ENCODE assay signal across 8 cellular contexts in genomic region chr1:151762941-151763921, GRCh38. TPM values are rescaled to one million over a fixed set of nuclear protein-coding genes. Genes with fewer than 3 reads are reported as not detected.
DNase-seq lines count a peak whose midpoint lies in the region; ATAC-seq and TF ChIP-seq lines count a peak whose summit lies in the region.

Gene MRPL9, minus strand, starts transcription at chr1:151763496. Its CDS starts 17 bp downstream, at chr1:151763479.

- H3K4me3 ChIP-seq in astrocyte of the cerebellum (ENCODE audit: low read depth, low read length) (peak within 1 kb of the TSS; percentile 85), hepatocyte (peak within 1 kb of the TSS; percentile 94), rectal smooth muscle tissue (ENCODE audit: low read length) (peak within 1 kb of the TSS; percentile 89), vagina (peak within 1 kb of the TSS; percentile 77 to 95)

- H3K9ac ChIP-seq in rectal smooth muscle tissue (ENCODE audit: low read length) = peak within 1 kb of the TSS; percentile 82

- DNase-seq in NCI-H2029 treated with DMSO at 0.1 percent for 48 hours (lab: John Stamatoyannopoulos, UW) (peak; percentile 39), T1000 (lab: John Stamatoyannopoulos, UW) (peak; percentile 62), astrocyte of the cerebellum (ENCODE audit: low read depth) (peak; percentile 35), hepatocyte (ENCODE audit: low spot score) (peak; percentile 91), vagina (ENCODE audit: extremely low spot score in 2 of 2) (peak; percentile 87)

- no peaks in the 10 kb centered on the region for H4K20me1 ChIP-seq in hepatocyte (ENCODE audit: insufficient read depth, poor library complexity, severe bottlenecking)

- WGBS in hepatocyte (ENCODE audit: low lambda C conversion rate, missing lambda C conversion rate) = 1% methylated on average over 62 of the region's 68 CpGs

- peak within 1 kb of the TSS; percentile 94 for H3K4me2 ChIP-seq in hepatocyte

- no peaks in the 10 kb centered on the region for H3K9me2 ChIP-seq in hepatocyte (replicated peaks; ENCODE audit: insufficient read depth)

- ATAC-seq in HG02938 (IDR thresholded peaks at IDR 0.05; ENCODE audit: unreplicated experiment) = peak; percentile 76

- in situ Hi-C loops in astrocyte of the cerebellum (cut with HindIII; ENCODE audit: low sequenced_read_pairs) = no loop called here

- intact Hi-C loops in vagina (cut with DNase I) = no loop called here

- H3K9me3 ChIP-seq in hepatocyte (ENCODE audit: low read depth) (no peaks in the 10 kb centered on the region), vagina (no peaks in the 10 kb centered on the region)

- H3K4me1 ChIP-seq in hepatocyte (ENCODE audit: insufficient read depth) (peaks cover 5% of the 10 kb centered on the region), rectal smooth muscle tissue (ENCODE audit: control insufficient read depth, insufficient read depth, low read length) (peaks cover 5% of the 10 kb centered on the region), vagina (peaks cover 20% of the 10 kb centered on the region)

- TF ChIP-seq CTCF in astrocyte of the cerebellum (IDR thresholded peaks at IDR 0.05; ENCODE audit: low read depth, low read length, missing control alignments) (no peak), hepatocyte (IDR thresholded peaks at IDR 0.05; ENCODE audit: poor library complexity) (no peak), vagina (IDR thresholded peaks at IDR 0.05) (no peak)

- peak within 1 kb of the TSS; percentile 95 for H2AFZ ChIP-seq in hepatocyte

- H3K36me3 ChIP-seq in hepatocyte (replicated peaks; ENCODE audit: insufficient read depth, low read depth) = no peaks in the 10 kb centered on the region
- peaks cover 18% of the 10 kb centered on the region for H3K36me3 ChIP-seq in rectal smooth muscle tissue (ENCODE audit: control insufficient read depth, insufficient read depth, low read length)
- H3K36me3 ChIP-seq in vagina = peaks cover 0 to 28% of the 10 kb centered on the region in 2 donors

- H3K27me3 ChIP-seq in hepatocyte = no peaks in the 10 kb centered on the region
- no peaks in the 10 kb centered on the region for H3K27me3 ChIP-seq in rectal smooth muscle tissue (ENCODE audit: control insufficient read depth, insufficient read depth, low read length)
- no peaks in the 10 kb centered on the region for H3K27me3 ChIP-seq in vagina

- TF ChIP-seq POLR2A in GM15510 (IDR thresholded peaks at IDR 0.05; ENCODE audit: borderline replicate concordance, extremely low read depth, insufficient read length) (peak; percentile 83), vagina (IDR thresholded peaks at IDR 0.05) (no peak)

- peaks cover 14% of the 10 kb centered on the region for H3K79me2 ChIP-seq in hepatocyte

- H3K27ac ChIP-seq in hepatocyte (peak within 1 kb of the TSS; percentile 94), rectal smooth muscle tissue (ENCODE audit: low read depth, low read length) (peak within 1 kb of the TSS; percentile 89), vagina (peak within 1 kb of the TSS; percentile 81)

RNA-seq across cellular contexts. Expression of gene MRPL9, which starts in this region (rescaled TPM):
- total RNA-seq in hepatocyte (50.3 and 68.8 TPM in 2 replicates), vagina (34.1 TPM)
- 72.5 and 88.0 TPM in 2 replicates for polyA plus RNA-seq in hepatocyte

Comparison
In these comparisons a context has a peak if more than half of its experiments do, and no peak if none do; other contexts are left out.
1. Peak in every context shown above with its lines: DNase-seq, ATAC-seq, H3K4me3 ChIP-seq and H3K27ac ChIP-seq.
2. DNase-seq: peak in every context shown above with its lines; median percentile 91 in hepatocyte; 87 in vagina; 62 in T1000; 39 in NCI-H2029 treated with DMSO at 0.1 percent for 48 hours; 35 in astrocyte of the cerebellum.